Comparison of ENCODE assay signal across 1 cellular context in genomic region chr12:98595152-98595988, GRCh38.
TF ChIP-seq lines count a peak whose summit lies in the region.

No MANE protein-coding gene starts in this region.

TF ChIP-seq in GM12878, 131 proteins besides CTCF, POLR2A, EP300 and RAD21:
- TF ChIP-seq ESRRA (IDR thresholded peaks at IDR 0.05; ENCODE audit: low read length), result no peak
- no peak for TF ChIP-seq SMARCA5 (IDR thresholded peaks at IDR 0.05)
- no peak for TF ChIP-seq EED (IDR thresholded peaks at IDR 0.05; ENCODE audit: low read depth)
- TF ChIP-seq CHD1 (IDR thresholded peaks at IDR 0.05; ENCODE audit: low read depth, low read length), result no peak
- TF ChIP-seq JUNB (IDR thresholded peaks at IDR 0.05), result no peak
- TF ChIP-seq IRF5 (IDR thresholded peaks at IDR 0.05; ENCODE audit: borderline replicate concordance), result no peak
- no peak for TF ChIP-seq ZNF274 (IDR thresholded peaks at IDR 0.05; ENCODE audit: insufficient read depth, insufficient read length)
- TF ChIP-seq MXI1 (IDR thresholded peaks at IDR 0.05; ENCODE audit: low read depth, low read length), result 0 out of 2 replicates have a peak, but pooled peaks have one; percentile 29
- TF ChIP-seq POLR2AphosphoS5 (IDR thresholded peaks at IDR 0.05; ENCODE audit: low read length), result 0 out of 2 replicates have a peak, but pooled peaks have one; percentile 23
- TF ChIP-seq ASH2L (IDR thresholded peaks at IDR 0.05; ENCODE audit: borderline replicate concordance, low read depth), result no peak
- peak; percentile 73 for TF ChIP-seq RUNX3 (IDR thresholded peaks at IDR 0.05; ENCODE audit: low read length)
- no peak for TF ChIP-seq PBX3 (IDR thresholded peaks at IDR 0.05; ENCODE audit: insufficient replicate concordance, low read depth, low read length)
- no peak for TF ChIP-seq ETV6 (conservative IDR thresholded peaks at IDR 0.05 in 1 of 2, IDR thresholded peaks at IDR 0.05 in 1 of 2; ENCODE audit: borderline replicate concordance in 1 of 2, low read depth in 1 of 2)
- no peak for TF ChIP-seq RELA (IDR thresholded peaks at IDR 0.05; ENCODE audit: borderline replicate concordance, partially characterized antibody)
- TF ChIP-seq CHD4 (IDR thresholded peaks at IDR 0.05), result no peak
- no peak for TF ChIP-seq E4F1 (IDR thresholded peaks at IDR 0.05; ENCODE audit: borderline replicate concordance, partially characterized antibody)
- TF ChIP-seq KDM1A (IDR thresholded peaks at IDR 0.05; ENCODE audit: borderline replicate concordance), result no peak
- no peak for TF ChIP-seq CBX5 (IDR thresholded peaks at IDR 0.05; ENCODE audit: low read depth)
